Comparison of ENCODE assay signal across 18 cellular contexts in genomic region chr11:10796191-10796590, GRCh38. TPM values are rescaled to one million over a fixed set of nuclear protein-coding genes. Genes with fewer than 3 reads are reported as not detected.
DNase-seq lines count a peak whose midpoint lies in the region; TF ChIP-seq lines count a peak whose summit lies in the region.
"Had no signal": no experiment of that assay in that cellular context is flagged by ENCODE, and none has a peak within 500 bp of the region (broad histone marks: within the 10 kb centered on the region; RNA-seq: fewer than 3 reads in every experiment).

No MANE protein-coding gene starts in this region.

- peaks cover 7% of the 10 kb centered on the region; the same call in 1 of the 2 replicates for H3K79me2 ChIP-seq in SK-N-SH (ENCODE audit: insufficient read depth)

- POLR2A ChIA-PET in SK-N-SH (lab: Yijun Ruan, JAX), result interaction anchor here (0.7 to 2.2 kb wide), 3 partner anchors 8 to 789 kb away, joined by 3 to 10 read pairs (median 7); partner anchors contain the start of gene EIF4G2

- H3K4me1 Mint-ChIP-seq in endothelial cell (ENCODE audit: unreplicated experiment), result peaks cover 10% of the 10 kb centered on the region

- no peaks in the 10 kb centered on the region for H3K27me3 ChIP-seq in SK-N-SH (ENCODE audit: insufficient read depth)
- H3K27me3 ChIP-seq in WERI-Rb-1 (ENCODE audit: insufficient read depth, low read depth, severe bottlenecking), result no peaks in the 10 kb centered on the region

- DNase-seq in AG10803 (ENCODE audit: low read depth) (peak; percentile 3), ELF-1 (ENCODE audit: low read depth, low spot score) (peak; percentile 29), SK-N-SH (no peak), WERI-Rb-1 (no peak), endothelial cell (ENCODE audit: low spot score) (no peak)
- DNase-seq in effector CD8-positive, alpha-beta T cell (lab: John Stamatoyannopoulos, UW), result no peak
- DNase-seq: activated CD4-positive, alpha-beta T cell treated with anti-CD3 and anti-CD28 coated beads for 48 hours; activated CD8-positive, alpha-beta memory T cell treated with anti-CD3 and anti-CD28 coated beads, Interleukin-2, amount 50 U/mL, for 4 hours; activated gamma-delta T cell; AML-193; foreskin melanocyte; kidney glomerular epithelial cell; NCI-H1092 treated with DMSO at 0.1 percent for 48 hours; NCI-H2107; stimulated activated naive CD4-positive, alpha-beta T cell had no signal

- H3K27me3 Mint-ChIP-seq in endothelial cell (ENCODE audit: unreplicated experiment), result peaks cover 3% of the 10 kb centered on the region

- 89% methylated on average over 1 of the region's 2 CpGs for WGBS in SK-N-SH (ENCODE audit: low lambda C conversion rate)
- WGBS in mesodermal cell (ENCODE audit: insufficient coverage in 2 of 2), 2 experiments, result 88 to 100% methylated on average over 2 of the region's 2 CpGs

- TF ChIP-seq RAD21 in SK-N-SH (IDR thresholded peaks at IDR 0.05; ENCODE audit: low read length), result no peak

- no peaks in the 10 kb centered on the region for H3K9me3 Mint-ChIP-seq in endothelial cell (ENCODE audit: unreplicated experiment)
- H3K9me3 Mint-ChIP-seq: neural crest cell had no signal

- CTCF ChIA-PET in SK-N-SH (lab: Yijun Ruan, JAX), result interaction anchor here (0.8 to 1.9 kb wide), 3 partner anchors 12 to 138 kb away, joined by 4 to 9 read pairs (median 8); no protein-coding TSS in a partner anchor

- H3K9me2 ChIP-seq in SK-N-SH, result no peaks in the 10 kb centered on the region

- no peak overlapping the region for H3K9ac ChIP-seq in SK-N-SH

- no peak for TF ChIP-seq CTCF in AG10803 (conservative IDR thresholded peaks at IDR 0.05; ENCODE audit: low read length)
- no peak for TF ChIP-seq CTCF in SK-N-SH (IDR thresholded peaks at IDR 0.05)
- no peak for TF ChIP-seq CTCF in WERI-Rb-1 (IDR thresholded peaks at IDR 0.05; ENCODE audit: low read depth, low read length)
- no peak for TF ChIP-seq CTCF in endothelial cell (IDR thresholded peaks at IDR 0.05; ENCODE audit: unreplicated experiment)

- peak overlapping the region in 1 of 2 experiments; percentile 1; a peak in 1 of 4 replicates for H3K27ac ChIP-seq in SK-N-SH (ENCODE audit: low read depth in 2 of 2, low read length in 1 of 2)
- H3K27ac ChIP-seq in mesodermal cell (ENCODE audit: low read depth, low read length, severe bottlenecking), result peak overlapping the region; percentile 11
- no peak overlapping the region for H3K27ac ChIP-seq in WERI-Rb-1

- peaks cover 30% of the 10 kb centered on the region for H4K20me1 ChIP-seq in SK-N-SH (ENCODE audit: insufficient read depth)

- H3K9me3 ChIP-seq in SK-N-SH (no peaks in the 10 kb centered on the region), mesodermal cell (ENCODE audit: control insufficient read depth, low read length) (no peaks in the 10 kb centered on the region), WERI-Rb-1 (ENCODE audit: severe bottlenecking) (no peaks in the 10 kb centered on the region)
- H3K9me3 ChIP-seq: Caco-2 had no signal

- H2AFZ ChIP-seq in SK-N-SH (ENCODE audit: low read depth), result no peak overlapping the region

- H3K36me3 Mint-ChIP-seq in endothelial cell (ENCODE audit: low read depth, unreplicated experiment), result peaks cover 31% of the 10 kb centered on the region

- H3K4me2 ChIP-seq in SK-N-SH, result no peak overlapping the region

- H3F3A ChIP-seq in SK-N-SH (replicated peaks; ENCODE audit: insufficient read depth), result peaks cover 68% of the 10 kb centered on the region

- H3K4me3 ChIP-seq in AG10803 (ENCODE audit: low read length) (no peak overlapping the region), SK-N-SH (ENCODE audit: low read depth in 2 of 2, low read length in 1 of 2) (no peak overlapping the region), mesodermal cell (ENCODE audit: extremely low read depth, insufficient read depth, low read length, poor library complexity, severe bottlenecking) (no peak overlapping the region), WERI-Rb-1 (ENCODE audit: low read depth, low read length) (no peak overlapping the region)

- no peak overlapping the region for H3K27ac Mint-ChIP-seq in endothelial cell (ENCODE audit: unreplicated experiment)

- no peak for TF ChIP-seq EP300 in SK-N-SH (IDR thresholded peaks at IDR 0.05; ENCODE audit: borderline replicate concordance in 1 of 2, low read depth in 1 of 2, low read length in 1 of 2)

- H3K4me3 Mint-ChIP-seq in endothelial cell (ENCODE audit: unreplicated experiment), result no peak overlapping the region

- H3K36me3 ChIP-seq in SK-N-SH (replicated peaks in 1 of 2; ENCODE audit: control insufficient read depth in 1 of 2, insufficient read depth in 2 of 2, low read length in 1 of 2) (peaks cover 49 to 52% of the 10 kb centered on the region in 2 experiments), mesodermal cell (ENCODE audit: control insufficient read depth, insufficient read depth, low read length) (peaks cover 51% of the 10 kb centered on the region), WERI-Rb-1 (peaks cover 54% of the 10 kb centered on the region)

- H3K4me1 ChIP-seq in SK-N-SH (ENCODE audit: control insufficient read depth in 1 of 2, insufficient read depth in 2 of 2, low read depth in 1 of 2, low read length in 1 of 2) (no peaks in the 10 kb centered on the region; a peak in 2 of 4 replicates), mesodermal cell (ENCODE audit: control insufficient read depth, insufficient read depth, low read length, poor library complexity, severe bottlenecking) (no peaks in the 10 kb centered on the region)
- H3K4me1 ChIP-seq: Caco-2 had no signal

TF ChIP-seq in SK-N-SH, 30 proteins besides CTCF, POLR2A, EP300 and RAD21:
- no peak for TF ChIP-seq ZBTB33 (IDR thresholded peaks at IDR 0.05; ENCODE audit: borderline replicate concordance, low read depth)
- peak; percentile 41; the same call in 1 of the 2 replicates for TF ChIP-seq POLR2AphosphoS5 (IDR thresholded peaks at IDR 0.05; ENCODE audit: low read depth, low read length)

RNA-seq across cellular contexts. Expression of gene EIF4G2, which starts 12.5 kb away (rescaled TPM):
- 298 and 394 TPM in 2 replicates for polyA plus RNA-seq in SK-N-SH (2012; rRNA removed)
- 416 and 436 TPM in 2 replicates for polyA plus RNA-seq in SK-N-SH (2012; cell fraction: cytosol; rRNA removed)
- polyA plus RNA-seq in SK-N-SH (2012; cell fraction: nucleus; rRNA removed), result 174 and 354 TPM in 2 replicates
- 833 TPM for polyA plus RNA-seq in mesodermal cell (2013, experiment 1 of 2)
- 863 TPM for polyA plus RNA-seq in mesodermal cell (2013, experiment 2 of 2)
- 1,184 TPM for total RNA-seq in endothelial cell (ENCODE audit: unreplicated experiment)

RNA-seq across cellular contexts. Expression of gene CTR9, which starts 45.1 kb away (rescaled TPM):
- polyA plus RNA-seq in SK-N-SH (2012; rRNA removed), result 10.1 and 13.0 TPM in 2 replicates
- 16.1 and 18.8 TPM in 2 replicates for polyA plus RNA-seq in SK-N-SH (2012; cell fraction: cytosol; rRNA removed)
- polyA plus RNA-seq in SK-N-SH (2012; cell fraction: nucleus; rRNA removed), result 10.4 and 16.2 TPM in 2 replicates
- polyA plus RNA-seq in mesodermal cell (2013, experiment 1 of 2), result 33.8 TPM
- polyA plus RNA-seq in mesodermal cell (2013, experiment 2 of 2), result 33.3 TPM
- total RNA-seq in endothelial cell (ENCODE audit: unreplicated experiment), result 43.5 TPM

Comparison
In these comparisons a context has a peak if more than half of its experiments do, and no peak if none do; other contexts are left out.
1. DNase-seq: peak in AG10803 (single experiment) and ELF-1 (single experiment); none in SK-N-SH (single experiment), effector CD8-positive, alpha-beta T cell (single experiment), WERI-Rb-1 (single experiment) and endothelial cell (single experiment).